ENCODE assay signal across 1 cellular context in the genomic region with DNA sequence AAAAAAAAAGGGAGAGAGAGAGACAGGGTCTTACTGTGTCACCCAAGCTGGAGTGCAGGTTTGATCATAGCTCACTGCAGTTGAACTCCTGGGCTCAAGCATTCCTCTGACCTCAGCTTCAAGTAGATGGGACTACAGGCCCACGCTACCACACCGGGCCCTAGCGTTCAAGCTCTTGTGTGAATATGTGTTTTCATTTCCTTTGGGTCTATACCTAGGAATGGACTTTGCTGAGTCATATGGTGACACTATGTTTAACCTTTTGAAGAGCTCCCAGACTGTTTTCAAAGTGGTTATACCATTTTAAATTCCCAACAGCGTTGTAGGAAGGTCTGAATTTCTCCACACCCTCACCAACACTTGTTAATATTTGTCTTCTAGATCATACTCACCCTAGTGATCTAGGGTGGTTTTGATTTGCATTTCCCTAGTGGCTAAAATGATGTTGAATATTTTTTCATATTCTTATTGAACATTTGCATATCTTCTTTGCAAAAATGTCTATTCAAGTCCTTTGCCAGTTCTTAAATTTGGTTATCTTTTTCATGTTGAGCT.
TF ChIP-seq lines count a peak whose summit lies in the region.

No MANE protein-coding gene starts in this region.

TF ChIP-seq in GM23338, 12 proteins besides CTCF, POLR2A, EP300 and RAD21 (continued from another document):
- TF ChIP-seq, protein P1, sequence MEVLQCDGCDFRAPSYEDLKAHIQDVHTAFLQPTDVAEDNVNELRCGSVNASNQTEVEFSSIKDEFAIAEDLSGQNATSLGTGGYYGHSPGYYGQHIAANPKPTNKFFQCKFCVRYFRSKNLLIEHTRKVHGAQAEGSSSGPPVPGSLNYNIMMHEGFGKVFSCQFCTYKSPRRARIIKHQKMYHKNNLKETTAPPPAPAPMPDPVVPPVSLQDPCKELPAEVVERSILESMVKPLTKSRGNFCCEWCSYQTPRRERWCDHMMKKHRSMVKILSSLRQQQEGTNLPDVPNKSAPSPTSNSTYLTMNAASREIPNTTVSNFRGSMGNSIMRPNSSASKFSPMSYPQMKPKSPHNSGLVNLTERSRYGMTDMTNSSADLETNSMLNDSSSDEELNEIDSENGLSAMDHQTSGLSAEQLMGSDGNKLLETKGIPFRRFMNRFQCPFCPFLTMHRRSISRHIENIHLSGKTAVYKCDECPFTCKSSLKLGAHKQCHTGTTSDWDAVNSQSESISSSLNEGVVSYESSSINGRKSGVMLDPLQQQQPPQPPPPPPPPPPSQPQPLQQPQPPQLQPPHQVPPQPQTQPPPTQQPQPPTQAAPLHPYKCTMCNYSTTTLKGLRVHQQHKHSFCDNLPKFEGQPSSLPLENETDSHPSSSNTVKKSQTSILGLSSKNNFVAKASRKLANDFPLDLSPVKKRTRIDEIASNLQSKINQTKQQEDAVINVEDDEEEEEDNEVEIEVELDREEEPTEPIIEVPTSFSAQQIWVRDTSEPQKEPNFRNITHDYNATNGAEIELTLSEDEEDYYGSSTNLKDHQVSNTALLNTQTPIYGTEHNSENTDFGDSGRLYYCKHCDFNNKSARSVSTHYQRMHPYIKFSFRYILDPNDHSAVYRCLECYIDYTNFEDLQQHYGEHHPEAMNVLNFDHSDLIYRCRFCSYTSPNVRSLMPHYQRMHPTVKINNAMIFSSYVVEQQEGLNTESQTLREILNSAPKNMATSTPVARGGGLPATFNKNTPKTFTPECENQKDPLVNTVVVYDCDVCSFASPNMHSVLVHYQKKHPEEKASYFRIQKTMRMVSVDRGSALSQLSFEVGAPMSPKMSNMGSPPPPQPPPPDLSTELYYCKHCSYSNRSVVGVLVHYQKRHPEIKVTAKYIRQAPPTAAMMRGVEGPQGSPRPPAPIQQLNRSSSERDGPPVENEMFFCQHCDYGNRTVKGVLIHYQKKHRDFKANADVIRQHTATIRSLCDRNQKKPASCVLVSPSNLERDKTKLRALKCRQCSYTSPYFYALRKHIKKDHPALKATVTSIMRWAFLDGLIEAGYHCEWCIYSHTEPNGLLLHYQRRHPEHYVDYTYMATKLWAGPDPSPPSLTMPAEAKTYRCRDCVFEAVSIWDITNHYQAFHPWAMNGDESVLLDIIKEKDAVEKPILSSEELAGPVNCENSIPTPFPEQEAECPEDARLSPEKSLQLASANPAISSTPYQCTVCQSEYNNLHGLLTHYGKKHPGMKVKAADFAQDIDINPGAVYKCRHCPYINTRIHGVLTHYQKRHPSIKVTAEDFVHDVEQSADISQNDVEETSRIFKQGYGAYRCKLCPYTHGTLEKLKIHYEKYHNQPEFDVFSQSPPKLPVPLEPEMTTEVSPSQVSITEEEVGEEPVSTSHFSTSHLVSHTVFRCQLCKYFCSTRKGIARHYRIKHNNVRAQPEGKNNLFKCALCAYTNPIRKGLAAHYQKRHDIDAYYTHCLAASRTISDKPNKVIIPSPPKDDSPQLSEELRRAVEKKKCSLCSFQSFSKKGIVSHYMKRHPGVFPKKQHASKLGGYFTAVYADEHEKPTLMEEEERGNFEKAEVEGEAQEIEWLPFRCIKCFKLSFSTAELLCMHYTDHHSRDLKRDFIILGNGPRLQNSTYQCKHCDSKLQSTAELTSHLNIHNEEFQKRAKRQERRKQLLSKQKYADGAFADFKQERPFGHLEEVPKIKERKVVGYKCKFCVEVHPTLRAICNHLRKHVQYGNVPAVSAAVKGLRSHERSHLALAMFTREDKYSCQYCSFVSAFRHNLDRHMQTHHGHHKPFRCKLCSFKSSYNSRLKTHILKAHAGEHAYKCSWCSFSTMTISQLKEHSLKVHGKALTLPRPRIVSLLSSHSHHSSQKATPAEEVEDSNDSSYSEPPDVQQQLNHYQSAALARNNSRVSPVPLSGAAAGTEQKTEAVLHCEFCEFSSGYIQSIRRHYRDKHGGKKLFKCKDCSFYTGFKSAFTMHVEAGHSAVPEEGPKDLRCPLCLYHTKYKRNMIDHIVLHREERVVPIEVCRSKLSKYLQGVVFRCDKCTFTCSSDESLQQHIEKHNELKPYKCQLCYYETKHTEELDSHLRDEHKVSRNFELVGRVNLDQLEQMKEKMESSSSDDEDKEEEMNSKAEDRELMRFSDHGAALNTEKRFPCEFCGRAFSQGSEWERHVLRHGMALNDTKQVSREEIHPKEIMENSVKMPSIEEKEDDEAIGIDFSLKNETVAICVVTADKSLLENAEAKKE (CRISPR knock-in tag; IDR thresholded peaks at IDR 0.05): no peak
- no peak for TF ChIP-seq ZNF331 (CRISPR knock-in tag; IDR thresholded peaks at IDR 0.05; ENCODE audit: low read depth)
- no peak for TF ChIP-seq NANOG (IDR thresholded peaks at IDR 0.05; ENCODE audit: borderline replicate concordance)
- TF ChIP-seq, protein P2, sequence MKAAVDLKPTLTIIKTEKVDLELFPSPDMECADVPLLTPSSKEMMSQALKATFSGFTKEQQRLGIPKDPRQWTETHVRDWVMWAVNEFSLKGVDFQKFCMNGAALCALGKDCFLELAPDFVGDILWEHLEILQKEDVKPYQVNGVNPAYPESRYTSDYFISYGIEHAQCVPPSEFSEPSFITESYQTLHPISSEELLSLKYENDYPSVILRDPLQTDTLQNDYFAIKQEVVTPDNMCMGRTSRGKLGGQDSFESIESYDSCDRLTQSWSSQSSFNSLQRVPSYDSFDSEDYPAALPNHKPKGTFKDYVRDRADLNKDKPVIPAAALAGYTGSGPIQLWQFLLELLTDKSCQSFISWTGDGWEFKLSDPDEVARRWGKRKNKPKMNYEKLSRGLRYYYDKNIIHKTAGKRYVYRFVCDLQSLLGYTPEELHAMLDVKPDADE (IDR thresholded peaks at IDR 0.05): no peak
